ENCODE assay signal across 14 cellular contexts in genomic region chr1:37055631-37056030, GRCh38. TPM values are rescaled to one million over a fixed set of nuclear protein-coding genes. Genes with fewer than 3 reads are reported as not detected.
DNase-seq lines count a peak whose midpoint lies in the region.
"Had no signal": no experiment of that assay in that cellular context is flagged by ENCODE, and none has a peak within 500 bp of the region (broad histone marks: within the 10 kb centered on the region; RNA-seq: fewer than 3 reads in every experiment).

No MANE protein-coding gene starts in this region.

- H3K4me1 Mint-ChIP-seq in activated naive CD8-positive, alpha-beta T cell treated with anti-CD3 and anti-CD28 coated beads for 36 hours = no peaks in the 10 kb centered on the region

- peak; percentile 57 for DNase-seq in DMS 273 (lab: John Stamatoyannopoulos, UW; ENCODE audit: unreplicated experiment)
- no peak for DNase-seq in DMS 273 treated with DMSO at 0.1 percent for 48 hours (lab: John Stamatoyannopoulos, UW)
- peak; percentile 78 for DNase-seq in NCI-H1092 (lab: John Stamatoyannopoulos, UW)
- peak; percentile 79 for DNase-seq in NCI-H2107 treated with DMSO at 0.1 percent for 48 hours (lab: John Stamatoyannopoulos, UW; ENCODE audit: unreplicated experiment)
- peak; percentile 77 for DNase-seq in NCI-H774 (lab: John Stamatoyannopoulos, UW)
- no peak for DNase-seq in activated naive CD8-positive, alpha-beta T cell treated with anti-CD3 and anti-CD28 coated beads for 36 hours
- DNase-seq in AG08395 (ENCODE audit: low spot score) = no peak
- DNase-seq in NCI-H524 treated with DMSO at 0.1 percent for 48 hours (lab: John Stamatoyannopoulos, UW) = no peak
- DNase-seq: Caco-2, GM23248, NCI-H187 treated with DMSO at 0.1 percent for 48 hours, RPMI8226, T-helper 2 cell had no signal

- H3K36me3 Mint-ChIP-seq in activated naive CD8-positive, alpha-beta T cell treated with anti-CD3 and anti-CD28 coated beads for 36 hours = no peaks in the 10 kb centered on the region

- no peaks in the 10 kb centered on the region for H3K9me3 Mint-ChIP-seq in activated naive CD8-positive, alpha-beta T cell treated with anti-CD3 and anti-CD28 coated beads for 36 hours

- no peak overlapping the region for H3K27ac Mint-ChIP-seq in activated naive CD8-positive, alpha-beta T cell treated with anti-CD3 and anti-CD28 coated beads for 36 hours

- H3K4me3 Mint-ChIP-seq in activated naive CD8-positive, alpha-beta T cell treated with anti-CD3 and anti-CD28 coated beads for 36 hours = no peak overlapping the region

- peaks cover 9% of the 10 kb centered on the region for H3K27me3 Mint-ChIP-seq in activated naive CD8-positive, alpha-beta T cell treated with anti-CD3 and anti-CD28 coated beads for 36 hours

RNA-seq across cellular contexts. Expression of gene GRIK3, which starts 21.3 kb away (rescaled TPM):
- not detected for total RNA-seq in activated naive CD8-positive, alpha-beta T cell treated with anti-CD3 and anti-CD28 coated beads for 36 hours
- total RNA-seq: Caco-2, GM23248, K562 had no signal

Comparison
In these comparisons a context has a peak if more than half of its experiments do, and no peak if none do; other contexts are left out.
1. DNase-seq: peak in DMS 273 (single experiment), NCI-H1092 (single experiment), NCI-H2107 treated with DMSO at 0.1 percent for 48 hours (single experiment) and NCI-H774 (single experiment); none in DMS 273 treated with DMSO at 0.1 percent for 48 hours (single experiment), activated naive CD8-positive, alpha-beta T cell treated with anti-CD3 and anti-CD28 coated beads for 36 hours (single experiment), AG08395 (single experiment) and NCI-H524 treated with DMSO at 0.1 percent for 48 hours (single experiment).